ENCODE assay signal across 12 cellular contexts in the genomic region with DNA sequence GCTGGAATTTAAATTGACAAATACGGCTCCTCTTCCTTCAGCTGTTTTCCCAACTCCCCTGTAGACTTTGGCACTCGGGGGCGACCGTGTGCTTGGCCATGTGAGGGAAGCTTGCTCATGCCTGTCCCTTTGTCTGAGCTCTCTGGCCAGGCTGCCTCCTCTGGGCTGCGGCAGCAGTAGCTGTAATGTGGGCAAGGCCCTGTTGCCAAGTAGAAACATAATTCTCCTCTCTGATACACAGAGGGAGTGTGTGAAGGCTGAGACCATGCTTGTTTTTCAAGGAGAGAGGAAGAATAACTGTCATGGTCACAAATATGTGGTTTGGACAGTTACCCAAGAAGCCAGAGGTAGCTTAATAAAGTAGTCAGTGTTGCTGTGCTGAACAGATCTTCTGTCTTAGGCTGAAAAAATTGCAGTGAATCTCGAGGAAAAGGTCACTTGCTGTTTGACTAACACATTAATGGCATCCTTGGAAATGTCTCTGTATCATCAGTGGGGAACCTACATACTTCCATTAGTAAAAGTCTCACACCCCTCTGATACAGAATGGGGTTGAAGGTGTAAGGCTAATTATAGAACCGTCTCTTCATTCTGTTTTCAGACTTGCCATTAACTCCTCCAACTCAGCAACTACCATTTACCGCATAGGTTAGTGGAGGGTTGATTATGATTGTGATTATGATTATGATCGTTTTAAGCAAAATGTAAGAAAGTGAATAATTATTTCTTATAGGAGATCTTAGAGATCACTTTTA.
DNase-seq lines count a peak whose midpoint lies in the region; ATAC-seq and TF ChIP-seq lines count a peak whose summit lies in the region.
"Had no signal": no experiment of that assay in that cellular context is flagged by ENCODE, and none has a peak within 500 bp of the region (broad histone marks: within the 10 kb centered on the region; RNA-seq: fewer than 3 reads in every experiment).

No MANE protein-coding gene starts in this region.

- 100% methylated on average over 1 of the region's 9 CpGs for WGBS in trophoblast cell (ENCODE audit: extremely low coverage, insufficient coverage, insufficient read length)

- no peak overlapping the region for H4K91ac ChIP-seq in trophoblast cell (ENCODE audit: low read depth, low read length)

- DNase-seq in ELF-1 (ENCODE audit: low read depth, low spot score) (peak; percentile 10), Panc1 (ENCODE audit: low read depth, low spot score) (no peak), globus pallidus (ENCODE audit: low spot score) (peak; percentile 51), trophoblast cell (no peak), GM20000 (ENCODE audit: low spot score) (no peak), NCI-H1436 (lab: John Stamatoyannopoulos, UW) (no peak)
- DNase-seq: CD4-positive, CD25-positive, alpha-beta regulatory T cell; HCEC 1CT had no signal

- no peak overlapping the region for H3K23ac ChIP-seq in trophoblast cell (ENCODE audit: low read length)

- H3K4me3 ChIP-seq in Panc1 (ENCODE audit: low read depth in 2 of 2, low read length in 2 of 2) (no peak overlapping the region), trophoblast cell (ENCODE audit: low read depth, low read length) (no peak overlapping the region)
- H3K4me3 ChIP-seq: lung, SK-N-MC had no signal

- H3K18ac ChIP-seq in trophoblast cell (ENCODE audit: low read length) = peak overlapping the region; percentile 52

- H3K27me3 ChIP-seq in Panc1 (ENCODE audit: control insufficient read depth, insufficient read depth, low read length) = no peaks in the 10 kb centered on the region
- no peaks in the 10 kb centered on the region for H3K27me3 ChIP-seq in trophoblast cell (ENCODE audit: insufficient read depth, low read length)

- H2BK12ac ChIP-seq in trophoblast cell (ENCODE audit: low read length) = peak overlapping the region; percentile 59

- intact Hi-C loops in Panc1 (cut with micrococcal nuclease; ENCODE audit: unreplicated experiment) = no loop called here

- peak overlapping the region; percentile 66; the same call in 1 of the 2 replicates for H3K27ac ChIP-seq in Panc1 (ENCODE audit: low read length)
- H3K27ac ChIP-seq in trophoblast cell (ENCODE audit: low read depth, low read length) = no peak overlapping the region
- H3K27ac ChIP-seq: SK-N-MC had no signal

- H3K79me1 ChIP-seq in trophoblast cell (ENCODE audit: low read length) = no peaks in the 10 kb centered on the region

- no peak overlapping the region for H4K8ac ChIP-seq in trophoblast cell (ENCODE audit: low read depth, low read length)

- H3K14ac ChIP-seq in trophoblast cell (ENCODE audit: low read length) = peak overlapping the region; percentile 43

- no peak overlapping the region for H3K9ac ChIP-seq in trophoblast cell (ENCODE audit: low read length)

- H3K4ac ChIP-seq in trophoblast cell (ENCODE audit: low read depth, low read length) = no peak overlapping the region

- no peak overlapping the region for H3K4me2 ChIP-seq in trophoblast cell (ENCODE audit: low read length)

- H3K4me1 ChIP-seq in Panc1 (ENCODE audit: control insufficient read depth, insufficient read depth, low read length) (no peaks in the 10 kb centered on the region; the same call in 1 of the 2 replicates), trophoblast cell (ENCODE audit: control insufficient read depth in 1 of 2, insufficient read depth in 2 of 2, low read length in 2 of 2) (no peaks in the 10 kb centered on the region)

- peak overlapping the region; percentile 18 for H2BK120ac ChIP-seq in trophoblast cell (ENCODE audit: insufficient read depth, low read length, poor library complexity)

- no peak for TF ChIP-seq CTCF in Panc1 (IDR thresholded peaks at IDR 0.05)
- no peak for TF ChIP-seq CTCF in GM20000 (IDR thresholded peaks at IDR 0.05; ENCODE audit: extremely low read depth, missing control alignments)

- no peaks in the 10 kb centered on the region for H3K9me3 ChIP-seq in Panc1 (ENCODE audit: control insufficient read depth, insufficient read depth, low read depth, low read length)
- H3K9me3 ChIP-seq in trophoblast cell (ENCODE audit: insufficient read depth, low read depth, low read length) = no peaks in the 10 kb centered on the region

- no TSS peak for BruUV-seq in Panc1 (replicated peaks; lab: Mats Ljungman, UMichigan)

- CTCF ChIA-PET in Panc1 (lab: Charles Lee) = no interaction called here

- in situ Hi-C loops in Panc1 (cut with HindIII; ENCODE audit: low pct_unique_long_range_greater_than_20kb, low sequenced_read_pairs) = no loop called here

- no peak overlapping the region for H2BK5ac ChIP-seq in trophoblast cell (ENCODE audit: low read depth, low read length, poor library complexity)

- POLR2A ChIA-PET in Panc1 (lab: Charles Lee) = no interaction called here

- H4K12ac ChIP-seq in trophoblast cell (ENCODE audit: low read depth, low read length) = no peak overlapping the region

- no peak overlapping the region for H2AK5ac ChIP-seq in trophoblast cell (ENCODE audit: low read length)

- ATAC-seq in Panc1 (peak; percentile 70; the same call in 1 of the 2 replicates), GM21367 (IDR thresholded peaks at IDR 0.05; ENCODE audit: unreplicated experiment) (no peak), HG03135 (IDR thresholded peaks at IDR 0.05; ENCODE audit: unreplicated experiment) (no peak)

- no peaks in the 10 kb centered on the region for H3K79me2 ChIP-seq in trophoblast cell (ENCODE audit: control insufficient read depth, insufficient read depth, low read length, poor library complexity)

- H2AFZ ChIP-seq in trophoblast cell (ENCODE audit: insufficient read depth, low read length, poor library complexity) = no peak overlapping the region

- peaks cover 7% of the 10 kb centered on the region; the same call in 1 of the 2 replicates for H3K36me3 ChIP-seq in Panc1 (ENCODE audit: control insufficient read depth, insufficient read depth, low read length)
- peaks cover 1 to 2% of the 10 kb centered on the region in 2 experiments for H3K36me3 ChIP-seq in trophoblast cell (ENCODE audit: control insufficient read depth in 1 of 2, insufficient read depth in 2 of 2, low read length in 2 of 2)

Comparison
In these comparisons a context has a peak if more than half of its experiments do, and no peak if none do; other contexts are left out.
1. DNase-seq: peak in ELF-1 (single experiment) and globus pallidus (single experiment); none in Panc1 (single experiment), trophoblast cell (0 of 2), GM20000 (single experiment) and NCI-H1436 (single experiment).